In genomic region chr19:39834287-39834841, GRCh38 we compare ENCODE assay signal across 8 cellular contexts. TPM values are rescaled to one million over a fixed set of nuclear protein-coding genes. Genes with fewer than 3 reads are reported as not detected.
A peak's percentile ranks its signal among the peaks of the same experiment; 100 is the strongest.
DNase-seq lines count a peak whose midpoint lies in the region; ATAC-seq and TF ChIP-seq lines count a peak whose summit lies in the region.

No MANE protein-coding gene starts in this region.

- intact Hi-C loops in left lung (cut with DNase I): no loop called here

- peak overlapping the region; percentile 77 for H3K4me3 Mint-ChIP-seq in activated T-cell treated with anti-CD3 and anti-CD28 coated beads, Interleukin-2, amount 50 U/mL, for 24 hours

- H3K27ac ChIP-seq in left lung (peak overlapping the region; percentile 84 to 93), thoracic aorta (peak overlapping the region; percentile 47 to 78)

- H3K27ac Mint-ChIP-seq in activated T-cell treated with anti-CD3 and anti-CD28 coated beads, Interleukin-2, amount 50 U/mL, for 24 hours: peak overlapping the region; percentile 92

- TF ChIP-seq CTCF in left lung (IDR thresholded peaks at IDR 0.05) (no peak), thoracic aorta (IDR thresholded peaks at IDR 0.05) (no peak)

- H3K4me3 ChIP-seq in adipocyte (ENCODE audit: low read length): peak overlapping the region; percentile 93
- H3K4me3 ChIP-seq in left lung: peak overlapping the region; percentile 100
- peak overlapping the region; percentile 94 for H3K4me3 ChIP-seq in thoracic aorta

- H3K9me3 Mint-ChIP-seq in activated T-cell treated with anti-CD3 and anti-CD28 coated beads, Interleukin-2, amount 50 U/mL, for 24 hours: no peaks in the 10 kb centered on the region

- H3K9me3 ChIP-seq in adipocyte (ENCODE audit: control insufficient read depth, low read length) (no peaks in the 10 kb centered on the region), left lung (no peaks in the 10 kb centered on the region), thoracic aorta (no peaks in the 10 kb centered on the region)

- peaks cover 25% of the 10 kb centered on the region for H3K4me1 Mint-ChIP-seq in activated T-cell treated with anti-CD3 and anti-CD28 coated beads, Interleukin-2, amount 50 U/mL, for 24 hours (ENCODE audit: low read depth)

- H3K9ac ChIP-seq in adipocyte (ENCODE audit: low read length): peak overlapping the region; percentile 90

- no peaks in the 10 kb centered on the region for H3K27me3 Mint-ChIP-seq in activated T-cell treated with anti-CD3 and anti-CD28 coated beads, Interleukin-2, amount 50 U/mL, for 24 hours

- peaks cover 90% of the 10 kb centered on the region for H3K36me3 Mint-ChIP-seq in activated T-cell treated with anti-CD3 and anti-CD28 coated beads, Interleukin-2, amount 50 U/mL, for 24 hours (ENCODE audit: low read depth)

- no peak for DNase-seq in activated T-cell treated with anti-CD3 and anti-CD28 coated beads, Interleukin-2, amount 50 U/mL, for 24 hours
- DNase-seq in activated T-cell treated with anti-CD3 and anti-CD28 coated beads for 4 hours (no peak), adipocyte (ENCODE audit: low read depth) (no peak), left lung (no peak), thoracic aorta (ENCODE audit: low spot score) (no peak), COLO668 (lab: John Stamatoyannopoulos, UW; ENCODE audit: unreplicated experiment) (no peak), NCI-H2227 treated with DMSO at 0.1 percent for 48 hours (lab: John Stamatoyannopoulos, UW) (no peak)

- peaks cover 17% of the 10 kb centered on the region for H3K4me1 ChIP-seq in adipocyte (ENCODE audit: control insufficient read depth, insufficient read depth, low read length)
- peaks cover 6 to 23% of the 10 kb centered on the region in 2 donors for H3K4me1 ChIP-seq in left lung
- H3K4me1 ChIP-seq in thoracic aorta (ENCODE audit: control insufficient read depth in 1 of 2, low read depth in 2 of 2): peaks cover 7 to 15% of the 10 kb centered on the region in 2 donors

- H3K27me3 ChIP-seq in adipocyte (replicated peaks; ENCODE audit: control insufficient read depth, insufficient read depth, low read length) (no peaks in the 10 kb centered on the region), left lung (no peaks in the 10 kb centered on the region), thoracic aorta (replicated peaks; ENCODE audit: insufficient read depth) (no peaks in the 10 kb centered on the region)

- no peak for ATAC-seq in left lung
- ATAC-seq in thoracic aorta (ENCODE audit: insufficient number of reproducible peaks, low FRiP score, low read depth): no peak
- ATAC-seq in HG03520 (IDR thresholded peaks at IDR 0.05; ENCODE audit: unreplicated experiment): no peak

- peaks cover 67% of the 10 kb centered on the region for H3K36me3 ChIP-seq in adipocyte (ENCODE audit: control insufficient read depth, insufficient read depth, low read length, severe bottlenecking)
- peaks cover 5 to 75% of the 10 kb centered on the region in 2 donors for H3K36me3 ChIP-seq in left lung
- H3K36me3 ChIP-seq in thoracic aorta: peaks cover 45% of the 10 kb centered on the region

RNA-seq across cellular contexts. Expression of gene DYRK1B, which starts 0.4 kb away (rescaled TPM):
- total RNA-seq in left lung: 10 to 100 TPM; 13.6 to 25.0 TPM
- total RNA-seq in thoracic aorta: 10 to 100 TPM in 1 of 2 donors, 1 to 10 TPM in 1; 8.9 to 10.2 TPM

RNA-seq across cellular contexts. Expression of gene FBL, which starts 11.8 kb away (rescaled TPM):
- total RNA-seq in left lung (100 to 1,000 TPM in 1 of 2 donors, 10 to 100 TPM in 1; 82.5 to 153 TPM), thoracic aorta (100 to 1,000 TPM in 1 of 2 donors, 10 to 100 TPM in 1; 52.7 to 103 TPM)

RNA-seq across cellular contexts. Expression of gene LEUTX, which starts 55.7 kb away (rescaled TPM):
- total RNA-seq in left lung: not detected
- not detected for total RNA-seq in thoracic aorta
